In genomic region chr6:76490456-76490855, GRCh38 we compare ENCODE assay signal across 21 cellular contexts.
DNase-seq lines count a peak whose midpoint lies in the region; ATAC-seq lines count a peak whose summit lies in the region.
"Had no signal": no experiment of that assay in that cellular context is flagged by ENCODE, and none has a peak within 500 bp of the region (broad histone marks: within the 10 kb centered on the region; RNA-seq: fewer than 3 reads in every experiment).

No MANE protein-coding gene starts in this region.

- peaks cover 6% of the 10 kb centered on the region for H3K4me1 ChIP-seq in SJCRH30
- H3K4me1 ChIP-seq: BLaER1, Caco-2 had no signal

- H3K9me3 ChIP-seq in SJCRH30 (replicated peaks): peaks cover 2% of the 10 kb centered on the region; the same call in 1 of the 2 replicates
- H3K9me3 ChIP-seq: Caco-2 had no signal

- no peak for ATAC-seq in HG03135 (IDR thresholded peaks at IDR 0.05; ENCODE audit: unreplicated experiment)
- ATAC-seq: HCT116, Panc1 had no signal

- no peak overlapping the region for H3K27ac ChIP-seq in SJCRH30
- H3K27ac ChIP-seq: BLaER1, KMS-11 had no signal

- peak; percentile 7 for DNase-seq in M059J (ENCODE audit: low read depth)
- DNase-seq in SJCRH30: peak; percentile 15 to 29
- peak; percentile 16 for DNase-seq in glomerular visceral epithelial cell (ENCODE audit: extremely low spot score)
- DNase-seq in AML-193 (lab: John Stamatoyannopoulos, UW): no peak
- DNase-seq in NCI-H2171 treated with DMSO at 0.1 percent for 48 hours (lab: John Stamatoyannopoulos, UW): no peak
- DNase-seq in DMS114 treated with DMSO at 0.1 percent for 48 hours (lab: John Stamatoyannopoulos, UW; ENCODE audit: unreplicated experiment): no peak
- DNase-seq: Caco-2; CD4-positive, alpha-beta T cell; DMS153; IMR-90; NCI-H1694; NCI-H2081; NCI-H2171; NCI-H69; NK-92 treated with Interleukin-12 subunit alpha and Interleukin-12 subunit beta, amount 100 ng/mL, for 24 hours; T-helper 1 cell had no signal

- no peak overlapping the region for H3K4me3 ChIP-seq in SJCRH30
- H3K4me3 ChIP-seq: BLaER1 had no signal

- no peaks in the 10 kb centered on the region for H3K27me3 ChIP-seq in SJCRH30
- H3K27me3 ChIP-seq: BLaER1 had no signal

- H3K36me3 ChIP-seq in SJCRH30: no peaks in the 10 kb centered on the region
- H3K36me3 ChIP-seq: BLaER1 had no signal

Comparison
In these comparisons a context has a peak if more than half of its experiments do, and no peak if none do; other contexts are left out.
1. DNase-seq: peak in M059J (single experiment), SJCRH30 (2 of 2) and glomerular visceral epithelial cell (single experiment); none in AML-193 (0 of 2), NCI-H2171 treated with DMSO at 0.1 percent for 48 hours (single experiment) and DMS114 treated with DMSO at 0.1 percent for 48 hours (single experiment).